In genomic region chr5:132866342-132867045, GRCh38 we compare ENCODE assay signal across 1 cellular context.
TF ChIP-seq lines count a peak whose summit lies in the region.

GDF9 (minus strand) TSS chr5:132866469; CDS start chr5:132864533, 1,936 bp downstream.
UQCRQ (plus strand) TSS chr5:132866642; CDS start chr5:132866882, 240 bp downstream.

TF ChIP-seq in HepG2, 621 proteins besides CTCF, POLR2A, EP300 and RAD21 (continued from another document and continues in another):
- peak; percentile 97 for TF ChIP-seq ZHX1 (CRISPR knock-in tag; IDR thresholded peaks at IDR 0.05; ENCODE audit: low read depth)
- no peak for TF ChIP-seq ZNF225 (CRISPR knock-in tag; IDR thresholded peaks at IDR 0.05)
- TF ChIP-seq SIN3A (IDR thresholded peaks at IDR 0.05; ENCODE audit: borderline replicate concordance, low read depth, low read length): peak; percentile 69; the same call in 1 of the 2 replicates
- peak; percentile 92 for TF ChIP-seq RNF219 (CRISPR knock-in tag; IDR thresholded peaks at IDR 0.05)
- peak; percentile 92 for TF ChIP-seq ZNF501 (CRISPR knock-in tag; IDR thresholded peaks at IDR 0.05)
- no peak for TF ChIP-seq ZMYM3 (CRISPR knock-in tag; IDR thresholded peaks at IDR 0.05)
- no peak for TF ChIP-seq ZNF775 (CRISPR knock-in tag; IDR thresholded peaks at IDR 0.05; ENCODE audit: borderline replicate concordance)
- TF ChIP-seq TCF12 (IDR thresholded peaks at IDR 0.05): no peak
- peak; percentile 77; the same call in 1 of the 2 replicates for TF ChIP-seq TCF12 (CRISPR knock-in tag; IDR thresholded peaks at IDR 0.05)
- no peak; the same call in 1 of the 2 replicates for TF ChIP-seq ZNF318 (CRISPR knock-in tag; IDR thresholded peaks at IDR 0.05)
- TF ChIP-seq ZNF205 (CRISPR knock-in tag; IDR thresholded peaks at IDR 0.05): peak; percentile 37; the same call in 1 of the 2 replicates
- TF ChIP-seq ZSCAN5A (CRISPR knock-in tag; IDR thresholded peaks at IDR 0.05; ENCODE audit: borderline replicate concordance): peak; percentile 87; the same call in 1 of the 2 replicates
- TF ChIP-seq ISX (CRISPR knock-in tag; conservative IDR thresholded peaks at IDR 0.05): no peak
- no peak for TF ChIP-seq ZNF101 (CRISPR knock-in tag; IDR thresholded peaks at IDR 0.05; ENCODE audit: borderline replicate concordance, low read depth)
- TF ChIP-seq SNAPC2 (CRISPR knock-in tag; IDR thresholded peaks at IDR 0.05): peak; percentile 89
- TF ChIP-seq ZNF230 (CRISPR knock-in tag; IDR thresholded peaks at IDR 0.05): peak; percentile 83; the same call in 1 of the 2 replicates
- TF ChIP-seq HNRNPL (IDR thresholded peaks at IDR 0.05; ENCODE audit: low read depth, low read length): 0 out of 2 replicates have a peak, but pooled peaks have one; percentile 46
- TF ChIP-seq ZNF512 (CRISPR knock-in tag; IDR thresholded peaks at IDR 0.05): no peak
- no peak for TF ChIP-seq U2AF1 (optimal IDR thresholded peaks at IDR 0.05; ENCODE audit: low read depth, low read length)
- peak; percentile 53; the same call in 1 of the 2 replicates for TF ChIP-seq FOSL2 (CRISPR knock-in tag; IDR thresholded peaks at IDR 0.05)
- TF ChIP-seq ZNF777 (CRISPR knock-in tag; IDR thresholded peaks at IDR 0.05): peak; percentile 94
- TF ChIP-seq ATF4 (CRISPR knock-in tag; IDR thresholded peaks at IDR 0.05): peak in 1 of 2 experiments; percentile 62; a peak in 1 of 4 replicates
- TF ChIP-seq IKZF5 (CRISPR knock-in tag; IDR thresholded peaks at IDR 0.05): peak; percentile 90
- no peak for TF ChIP-seq KDM6A (CRISPR knock-in tag; IDR thresholded peaks at IDR 0.05; ENCODE audit: low read depth)
- TF ChIP-seq SATB2 (CRISPR knock-in tag; IDR thresholded peaks at IDR 0.05): 0 out of 2 replicates have a peak, but pooled peaks have one; percentile 12
- TF ChIP-seq SMC3 (IDR thresholded peaks at IDR 0.05; ENCODE audit: low read length): peak; percentile 54
- peak; percentile 94 for TF ChIP-seq TBX2 (CRISPR knock-in tag; IDR thresholded peaks at IDR 0.05; ENCODE audit: borderline replicate concordance)
- TF ChIP-seq NR2F2 (IDR thresholded peaks at IDR 0.05; ENCODE audit: borderline replicate concordance, low read depth): no peak; the same call in 1 of the 2 replicates
- TF ChIP-seq HNF4A (CRISPR knock-in tag; IDR thresholded peaks at IDR 0.05): peak; percentile 28; the same call in 1 of the 2 replicates
- no peak for TF ChIP-seq ZFP36L1 (CRISPR knock-in tag; IDR thresholded peaks at IDR 0.05)
- peak; percentile 86 for TF ChIP-seq ASH2L (IDR thresholded peaks at IDR 0.05; ENCODE audit: insufficient read length, low read depth, low read length)
- TF ChIP-seq AGO1 (IDR thresholded peaks at IDR 0.05; ENCODE audit: low read depth, low read length, poor library complexity, severe bottlenecking): no peak
- TF ChIP-seq ZNF280B (CRISPR knock-in tag; IDR thresholded peaks at IDR 0.05; ENCODE audit: borderline replicate concordance): 0 out of 2 replicates have a peak, but pooled peaks have one; percentile 28
- no peak for TF ChIP-seq CENPBD1 (CRISPR knock-in tag; IDR thresholded peaks at IDR 0.05; ENCODE audit: borderline replicate concordance, low read depth)
- no peak for TF ChIP-seq MBD4 (IDR thresholded peaks at IDR 0.05; ENCODE audit: borderline replicate concordance, low read length)
- TF ChIP-seq SOX5 (CRISPR knock-in tag; IDR thresholded peaks at IDR 0.05; ENCODE audit: borderline replicate concordance): peak; percentile 72
- TF ChIP-seq ZNF432 (CRISPR knock-in tag; IDR thresholded peaks at IDR 0.05; ENCODE audit: borderline replicate concordance): no peak
- no peak for TF ChIP-seq HOXA7 (CRISPR knock-in tag; IDR thresholded peaks at IDR 0.05)
- TF ChIP-seq HNRNPH1 (optimal IDR thresholded peaks at IDR 0.05; ENCODE audit: low read depth, low read length): no peak
